In genomic region chr1:230067441-230067870, GRCh38 we compare ENCODE assay signal across 8 cellular contexts. TPM values are rescaled to one million over a fixed set of nuclear protein-coding genes. Genes with fewer than 3 reads are reported as not detected.
DNase-seq lines count a peak whose midpoint lies in the region; ATAC-seq lines count a peak whose summit lies in the region.

No MANE protein-coding gene starts in this region.

- intact Hi-C loops in activated CD4-positive, alpha-beta T cell treated with anti-CD3 and anti-CD28 coated beads for 36 hours (cut with DNase I, micrococcal nuclease) = loop anchor here (1.0 to 5.0 kb wide), 15 partner anchors 17 to 1660 kb away; partner anchors contain the start of genes ARV1 (in 1 of the 2), CCSAP (in 1 of the 2), COG2 (in 1 of the 2) and NUP133 (in 1 of the 2)

- peak; percentile 18 for ATAC-seq in activated CD4-positive, alpha-beta T cell treated with anti-CD3 and anti-CD28 coated beads for 36 hours
- ATAC-seq in HG02571 (IDR thresholded peaks at IDR 0.05; ENCODE audit: unreplicated experiment) = peak; percentile 16
- peak; percentile 24 for ATAC-seq in left lobe of liver
- ATAC-seq in stimulated activated effector memory CD8-positive, alpha-beta T cell treated with anti-CD3 and anti-CD28 coated beads, Interleukin-12 subunit alpha, Interleukin-12 subunit beta, amount 100 ng/mL, for 72 hours = peak; percentile 42

- H3K4me1 Mint-ChIP-seq in activated CD4-positive, alpha-beta T cell treated with anti-CD3 and anti-CD28 coated beads for 36 hours = peaks cover 42% of the 10 kb centered on the region
- peaks cover 35% of the 10 kb centered on the region for H3K4me1 Mint-ChIP-seq in stimulated activated effector memory CD8-positive, alpha-beta T cell treated with anti-CD3 and anti-CD28 coated beads, Interleukin-12 subunit alpha, Interleukin-12 subunit beta, amount 100 ng/mL, for 72 hours

- no peaks in the 10 kb centered on the region for H3K27me3 Mint-ChIP-seq in activated CD4-positive, alpha-beta T cell treated with anti-CD3 and anti-CD28 coated beads for 36 hours

- H3K4me3 Mint-ChIP-seq in activated CD4-positive, alpha-beta T cell treated with anti-CD3 and anti-CD28 coated beads for 36 hours = peak overlapping the region; percentile 83
- peak overlapping the region; percentile 80 for H3K4me3 Mint-ChIP-seq in stimulated activated effector memory CD8-positive, alpha-beta T cell treated with anti-CD3 and anti-CD28 coated beads, Interleukin-12 subunit alpha, Interleukin-12 subunit beta, amount 100 ng/mL, for 72 hours

- H3K27ac Mint-ChIP-seq in activated CD4-positive, alpha-beta T cell treated with anti-CD3 and anti-CD28 coated beads for 36 hours = peak overlapping the region; percentile 89
- peak overlapping the region; percentile 82 for H3K27ac Mint-ChIP-seq in stimulated activated effector memory CD8-positive, alpha-beta T cell treated with anti-CD3 and anti-CD28 coated beads, Interleukin-12 subunit alpha, Interleukin-12 subunit beta, amount 100 ng/mL, for 72 hours

- POLR2A ChIA-PET in activated CD4-positive, alpha-beta T cell treated with anti-CD3 and anti-CD28 coated beads for 36 hours (lab: Charles Lee) = interaction anchor here (1.0 to 1.9 kb wide), 3 partner anchors 37 to 55 kb away, joined by 3 to 7 read pairs (median 3); no protein-coding TSS in a partner anchor

- no peak for DNase-seq in activated CD4-positive, alpha-beta T cell treated with anti-CD3 and anti-CD28 coated beads for 36 hours
- no peak for DNase-seq in activated CD4-positive, alpha-beta T cell treated with anti-CD3 and anti-CD28 coated beads for 1 hour
- DNase-seq in OCI-M1 (lab: John Stamatoyannopoulos, UW) = peak; percentile 69
- DNase-seq in central memory CD4-positive, alpha-beta T cell = peak; percentile 10
- DNase-seq in left lobe of liver (ENCODE audit: low spot score) = peak; percentile 58
- DNase-seq in stimulated activated effector memory CD8-positive, alpha-beta T cell treated with anti-CD3 and anti-CD28 coated beads, Interleukin-12 subunit alpha, Interleukin-12 subunit beta, amount 100 ng/mL, for 72 hours (ENCODE audit: low spot score in 2 of 2) = peak in 1 of 2 donors; percentile 69
- no peak for DNase-seq in GM19240 (ENCODE audit: insufficient read length, low spot score)

- CTCF ChIA-PET in activated CD4-positive, alpha-beta T cell treated with anti-CD3 and anti-CD28 coated beads for 36 hours (lab: Charles Lee) = no interaction called here

- peaks cover 11% of the 10 kb centered on the region for H3K9me3 Mint-ChIP-seq in activated CD4-positive, alpha-beta T cell treated with anti-CD3 and anti-CD28 coated beads for 36 hours (ENCODE audit: low read depth)
- no peaks in the 10 kb centered on the region for H3K9me3 Mint-ChIP-seq in stimulated activated effector memory CD8-positive, alpha-beta T cell treated with anti-CD3 and anti-CD28 coated beads, Interleukin-12 subunit alpha, Interleukin-12 subunit beta, amount 100 ng/mL, for 72 hours

- H3K36me3 Mint-ChIP-seq in activated CD4-positive, alpha-beta T cell treated with anti-CD3 and anti-CD28 coated beads for 36 hours (ENCODE audit: low read depth) = peaks cover 7% of the 10 kb centered on the region
- H3K36me3 Mint-ChIP-seq in stimulated activated effector memory CD8-positive, alpha-beta T cell treated with anti-CD3 and anti-CD28 coated beads, Interleukin-12 subunit alpha, Interleukin-12 subunit beta, amount 100 ng/mL, for 72 hours = no peaks in the 10 kb centered on the region

RNA-seq across cellular contexts. Expression of gene GALNT2, which starts 0.4 kb away (rescaled TPM):
- 10 to 100 TPM; 48.2 to 51.0 TPM for total RNA-seq in activated CD4-positive, alpha-beta T cell treated with anti-CD3 and anti-CD28 coated beads for 36 hours
- total RNA-seq in left lobe of liver = 83.7 TPM

Comparison
In these comparisons a context has a peak if more than half of its experiments do, and no peak if none do; other contexts are left out.
1. DNase-seq: peak in OCI-M1 (single experiment), central memory CD4-positive, alpha-beta T cell (single experiment) and left lobe of liver (single experiment); none in activated CD4-positive, alpha-beta T cell treated with anti-CD3 and anti-CD28 coated beads for 36 hours (single experiment), activated CD4-positive, alpha-beta T cell treated with anti-CD3 and anti-CD28 coated beads for 1 hour (single experiment) and GM19240 (single experiment).
2. Peak in every context shown above with its lines, with median percentiles within 50 percentile points of each other: ATAC-seq.